ENCODE assay signal across 1 cellular context in genomic region chr3:112736386-112736785, GRCh38.
TF ChIP-seq lines count a peak whose summit lies in the region.

No MANE protein-coding gene starts in this region.

TF ChIP-seq in IMR-90, 13 proteins besides CTCF, POLR2A, EP300 and RAD21:
- TF ChIP-seq USF2 (IDR thresholded peaks at IDR 0.05; ENCODE audit: low read depth, low read length) (no peak), SMC3 (IDR thresholded peaks at IDR 0.05; ENCODE audit: low read depth, low read length) (no peak), CEBPB (IDR thresholded peaks at IDR 0.05; ENCODE audit: low read depth, low read length) (no peak), MXI1 (IDR thresholded peaks at IDR 0.05; ENCODE audit: borderline replicate concordance, low read depth, low read length) (no peak), ELK1 (IDR thresholded peaks at IDR 0.05; ENCODE audit: borderline replicate concordance, low read depth, low read length) (no peak), RFX5 (IDR thresholded peaks at IDR 0.05; ENCODE audit: low read depth, low read length) (no peak), NFE2L2 (IDR thresholded peaks at IDR 0.05; ENCODE audit: low read depth, low read length) (no peak), RCOR1 (IDR thresholded peaks at IDR 0.05; ENCODE audit: insufficient replicate concordance, low read length) (no peak), FOS (IDR thresholded peaks at IDR 0.05; ENCODE audit: low read depth, low read length) (no peak), MAFK (IDR thresholded peaks at IDR 0.05; ENCODE audit: low read depth, low read length) (no peak), MAZ (IDR thresholded peaks at IDR 0.05; ENCODE audit: borderline replicate concordance, low read depth, low read length) (no peak)
